Comparison of ENCODE assay signal across 8 cellular contexts in genomic region chr4:151760713-151761661, GRCh38. TPM values are rescaled to one million over a fixed set of nuclear protein-coding genes. Genes with fewer than 3 reads are reported as not detected.
DNase-seq lines count a peak whose midpoint lies in the region; ATAC-seq and TF ChIP-seq lines count a peak whose summit lies in the region.

GATB (minus strand) TSS chr4:151761007; CDS start chr4:151760982, 25 bp downstream.

- peak within 1 kb of the TSS; percentile 57 to 62 for H3K27ac ChIP-seq in esophagus (ENCODE audit: low read depth in 2 of 2, low read length in 1 of 2)

- peak within 1 kb of the TSS; percentile 72 to 88 for H3K4me3 ChIP-seq in esophagus (ENCODE audit: low read depth in 1 of 2, low read length in 2 of 2)
- H3K4me3 ChIP-seq in mucosa of stomach (ENCODE audit: low read length), result peak within 1 kb of the TSS; percentile 96

- no peaks in the 10 kb centered on the region for H3K9me3 Mint-ChIP-seq in activated T-cell treated with anti-CD3 and anti-CD28 coated beads, Interleukin-2, amount 50 U/mL, for 24 hours

- peak; percentile 100 for ATAC-seq in GM21723 (IDR thresholded peaks at IDR 0.05; ENCODE audit: unreplicated experiment)

- H3K9ac ChIP-seq in mucosa of stomach (ENCODE audit: low read length), result peak within 1 kb of the TSS; percentile 74

- H3K9me3 ChIP-seq in esophagus (ENCODE audit: control insufficient read depth in 2 of 2, insufficient read depth in 1 of 2, low read depth in 1 of 2, low read length in 1 of 2), result no peaks in the 10 kb centered on the region
- no peaks in the 10 kb centered on the region for H3K9me3 ChIP-seq in mucosa of stomach (ENCODE audit: control insufficient read depth, low read length)

- no peaks in the 10 kb centered on the region for H3K4me1 ChIP-seq in esophagus (ENCODE audit: control insufficient read depth in 2 of 2, insufficient read depth in 2 of 2, low read length in 1 of 2)
- H3K4me1 ChIP-seq in mucosa of stomach (ENCODE audit: control insufficient read depth, insufficient read depth, low read length), result peaks cover 8% of the 10 kb centered on the region

- H3K27ac Mint-ChIP-seq in activated T-cell treated with anti-CD3 and anti-CD28 coated beads, Interleukin-2, amount 50 U/mL, for 24 hours, result peak within 1 kb of the TSS; percentile 98

- peaks cover 28% of the 10 kb centered on the region for H3K36me3 Mint-ChIP-seq in activated T-cell treated with anti-CD3 and anti-CD28 coated beads, Interleukin-2, amount 50 U/mL, for 24 hours (ENCODE audit: low read depth)

- H3K27me3 ChIP-seq in esophagus (ENCODE audit: control insufficient read depth in 1 of 2, insufficient read depth in 2 of 2, low read length in 2 of 2), result no peaks in the 10 kb centered on the region
- no peaks in the 10 kb centered on the region for H3K27me3 ChIP-seq in mucosa of stomach (ENCODE audit: control insufficient read depth, insufficient read depth, low read length)

- H3K36me3 ChIP-seq in esophagus (ENCODE audit: control insufficient read depth in 2 of 2, insufficient read depth in 2 of 2, low read length in 1 of 2) (no peaks in the 10 kb centered on the region), mucosa of stomach (ENCODE audit: control insufficient read depth, insufficient read depth, low read length) (no peaks in the 10 kb centered on the region)

- 5% methylated on average over 35 of the region's 35 CpGs for WGBS in esophagus, 2 donors

- peak within 1 kb of the TSS; percentile 94 for H3K4me3 Mint-ChIP-seq in activated T-cell treated with anti-CD3 and anti-CD28 coated beads, Interleukin-2, amount 50 U/mL, for 24 hours

- no peaks in the 10 kb centered on the region for H3K27me3 Mint-ChIP-seq in activated T-cell treated with anti-CD3 and anti-CD28 coated beads, Interleukin-2, amount 50 U/mL, for 24 hours

- H3K4me1 Mint-ChIP-seq in activated T-cell treated with anti-CD3 and anti-CD28 coated beads, Interleukin-2, amount 50 U/mL, for 24 hours (ENCODE audit: low read depth), result peaks cover 17% of the 10 kb centered on the region

- DNase-seq in DMS79 treated with DMSO at 0.1 percent for 48 hours (lab: John Stamatoyannopoulos, UW) (peak; percentile 85), KG1 (lab: John Stamatoyannopoulos, UW) (peak; percentile 55)
- peak; percentile 88 for DNase-seq in activated T-cell treated with anti-CD3 and anti-CD28 coated beads, Interleukin-2, amount 50 U/mL, for 24 hours
- DNase-seq in stimulated activated CD8-positive, alpha-beta memory T cell treated with anti-CD3 and anti-CD28 coated beads, Interleukin-7, amount 100 ng/mL, for 1 hour (ENCODE audit: low read depth in 2 of 2), result peak; percentile 76 to 80

TF ChIP-seq in PFSK-1, 5 proteins besides CTCF, POLR2A, EP300 and RAD21:
- TF ChIP-seq TAF1 (IDR thresholded peaks at IDR 0.05; ENCODE audit: borderline replicate concordance, insufficient read depth, low read length) (peak; percentile 80; the same call in 1 of the 2 replicates), FOXP2 (optimal IDR thresholded peaks at IDR 0.05; ENCODE audit: borderline replicate concordance, extremely low read depth, extremely low read length, insufficient read depth) (no peak), POLR2AphosphoS5 (IDR thresholded peaks at IDR 0.05; ENCODE audit: low read depth, low read length) (peak; percentile 78), SIN3A (IDR thresholded peaks at IDR 0.05; ENCODE audit: borderline replicate concordance, insufficient read depth, low read length) (peak; percentile 69; the same call in 1 of the 2 replicates), REST (IDR thresholded peaks at IDR 0.05; ENCODE audit: insufficient read depth in 1 of 2, low read depth in 2 of 2, low read length in 2 of 2) (0 out of 4 replicates have a peak, but pooled peaks of 1 of the 2 experiments have one; percentile 34)

RNA-seq across cellular contexts. Expression of gene GATB, which starts in this region (rescaled TPM):
- polyA plus RNA-seq in PFSK-1 (2012; ENCODE audit: insufficient read length, low read depth), result 13.7 TPM
- 10 to 100 TPM; 18.9 to 29.4 TPM for polyA plus RNA-seq in esophagus

Comparison
In these comparisons a context has a peak if more than half of its experiments do, and no peak if none do; other contexts are left out.
1. Peak in every context shown above with its lines: DNase-seq, ATAC-seq, H3K4me3 ChIP-seq and H3K27ac ChIP-seq.